ENCODE assay signal across 21 cellular contexts in genomic region chr4:18422685-18423084, GRCh38.
DNase-seq lines count a peak whose midpoint lies in the region; ATAC-seq, FAIRE-seq and TF ChIP-seq lines count a peak whose summit lies in the region.
"Had no signal": no experiment of that assay in that cellular context is flagged by ENCODE, and none has a peak within 500 bp of the region (broad histone marks: within the 10 kb centered on the region; RNA-seq: fewer than 3 reads in every experiment).

No MANE protein-coding gene starts in this region.

- H3K9me3 ChIP-seq in K562 (replicated peaks; ENCODE audit: control insufficient read depth, insufficient read depth, low read depth, low read length), result no peaks in the 10 kb centered on the region
- H3K9me3 ChIP-seq in effector memory CD4-positive, alpha-beta T cell (ENCODE audit: control insufficient read depth, low read length), result no peaks in the 10 kb centered on the region

- no peaks in the 10 kb centered on the region for H3K79me2 ChIP-seq in K562 (ENCODE audit: control insufficient read depth, insufficient read depth, low read length)

- no peaks in the 10 kb centered on the region for H3K4me1 ChIP-seq in K562 (replicated peaks in 1 of 2; ENCODE audit: control insufficient read depth in 2 of 2, insufficient read depth in 2 of 2, low read length in 2 of 2)
- H3K4me1 ChIP-seq in effector memory CD4-positive, alpha-beta T cell (ENCODE audit: control insufficient read depth, insufficient read depth, low read length, poor library complexity, severe bottlenecking), result no peaks in the 10 kb centered on the region
- H3K4me1 ChIP-seq: BLaER1 had no signal

- in situ Hi-C loops in K562 (cut with MboI), result no loop called here

- no peaks in the 10 kb centered on the region for H4K20me1 ChIP-seq in K562 (replicated peaks; ENCODE audit: control insufficient read depth, insufficient read depth, low read length)
- H4K20me1 ChIP-seq: BLaER1 had no signal

- no peak overlapping the region for H2AFZ ChIP-seq in K562 (ENCODE audit: low read depth, low read length)

- TF ChIP-seq POLR2A in NB4 (IDR thresholded peaks at IDR 0.05; ENCODE audit: extremely low read depth, insufficient read length) (no peak), K562 (conservative IDR thresholded peaks at IDR 0.05) (no peak)

- H3K4me3 ChIP-seq in NB4 (ENCODE audit: low read depth, low read length) (no peak overlapping the region), K562 (no peak overlapping the region)
- H3K4me3 ChIP-seq in effector memory CD4-positive, alpha-beta T cell (ENCODE audit: insufficient read depth, low read depth, low read length, poor library complexity, severe bottlenecking), result no peak overlapping the region
- H3K4me3 ChIP-seq: BLaER1 had no signal

- CTCF ChIA-PET in K562 (lab: Yijun Ruan, JAX; ENCODE audit: low intra/inter-chr PET ratio), result no interaction called here

- 4% methylated on average over 4 of the region's 4 CpGs for WGBS in K562 (ENCODE audit: insufficient coverage, low coverage, missing lambda C conversion rate)

- ATAC-seq in K562 (no peak), GM18517 (IDR thresholded peaks at IDR 0.05; ENCODE audit: unreplicated experiment) (no peak)
- ATAC-seq: HCT116 had no signal

- intact Hi-C loops in K562 (cut with micrococcal nuclease), result no loop called here

- no peak overlapping the region for H3K4me2 ChIP-seq in K562 (ENCODE audit: insufficient read depth, low read length)
- H3K4me2 ChIP-seq: BLaER1 had no signal

- no peak overlapping the region for H3K9ac ChIP-seq in K562 (ENCODE audit: insufficient read depth in 1 of 2, low read depth in 2 of 2, low read length in 2 of 2)
- H3K9ac ChIP-seq: BLaER1 had no signal

- H3K9me1 ChIP-seq in K562 (ENCODE audit: control insufficient read depth, insufficient read depth, low read length), result no peaks in the 10 kb centered on the region

- DNase-seq in NCI-H146 (lab: John Stamatoyannopoulos, UW) (peak; percentile 19), NCI-H146 treated with DMSO at 0.1 percent for 48 hours (lab: John Stamatoyannopoulos, UW; ENCODE audit: unreplicated experiment) (no peak), NB4 (ENCODE audit: low read depth) (peak; percentile 13), K562 (ENCODE audit: extremely low read depth in 1 of 4, low spot score in 3 of 4) (no peak), left kidney (ENCODE audit: low read depth, low spot score) (peak; percentile 5)
- DNase-seq in effector CD8-positive, alpha-beta T cell (lab: John Stamatoyannopoulos, UW), result no peak
- DNase-seq in effector memory CD4-positive, alpha-beta T cell, result no peak
- DNase-seq: 8988T; CD4-positive, alpha-beta memory T cell; DMS153; GDM1; GOT3; H7; HFFc6; IMR-90 had no signal

- no peak for TF ChIP-seq RAD21 in K562 (CRISPR knock-in tag; conservative IDR thresholded peaks at IDR 0.05 in 1 of 2, IDR thresholded peaks at IDR 0.05 in 1 of 2)

- no TSS peak for BruUV-seq in K562 (replicated peaks; lab: Mats Ljungman, UMichigan)

- no peak for FAIRE-seq in K562 (lab: Jason Lieb, UNC)
- FAIRE-seq: GM12892, GM18507 had no signal

- no peak for TF ChIP-seq EP300 in K562 (IDR thresholded peaks at IDR 0.05; ENCODE audit: low read length)

- H3K27me3 ChIP-seq in K562 (ENCODE audit: control insufficient read depth in 2 of 2, insufficient read depth in 2 of 2, low read length in 2 of 2), result no peaks in the 10 kb centered on the region
- H3K27me3 ChIP-seq in effector memory CD4-positive, alpha-beta T cell (replicated peaks; ENCODE audit: control insufficient read depth, insufficient read depth, low read length, poor library complexity, severe bottlenecking), result no peaks in the 10 kb centered on the region
- H3K27me3 ChIP-seq: BLaER1 had no signal

- POLR2A ChIA-PET in K562 (lab: Yijun Ruan, JAX), result no interaction called here

- no peaks in the 10 kb centered on the region for H3K36me3 ChIP-seq in K562 (ENCODE audit: control insufficient read depth, insufficient read depth, low read length)
- H3K36me3 ChIP-seq in effector memory CD4-positive, alpha-beta T cell (ENCODE audit: control insufficient read depth, insufficient read depth, low read length), result no peaks in the 10 kb centered on the region
- H3K36me3 ChIP-seq: BLaER1 had no signal

- no peak overlapping the region for H3K27ac ChIP-seq in K562 (ENCODE audit: extremely low read depth, low read depth, low read length)
- no peak overlapping the region for H3K27ac ChIP-seq in effector memory CD4-positive, alpha-beta T cell (ENCODE audit: insufficient read depth, low read length, poor library complexity, severe bottlenecking)
- H3K27ac ChIP-seq: BLaER1, HL-60 had no signal

- no peak for TF ChIP-seq CTCF in NB4 (IDR thresholded peaks at IDR 0.05; ENCODE audit: low read depth, low read length)
- no peak for TF ChIP-seq CTCF in K562 (IDR thresholded peaks at IDR 0.05 in 2 of 3, conservative IDR thresholded peaks at IDR 0.05 in 1 of 3; ENCODE audit: insufficient read depth in 2 of 3, low read depth in 1 of 3, low read length in 3 of 3)

TF ChIP-seq in K562, 482 proteins besides CTCF, POLR2A, EP300 and RAD21:
- TF ChIP-seq ZNF232 (CRISPR knock-in tag; IDR thresholded peaks at IDR 0.05), result no peak
- peak; percentile 68 for TF ChIP-seq RFX1 (IDR thresholded peaks at IDR 0.05)
- TF ChIP-seq E2F6 (IDR thresholded peaks at IDR 0.05; ENCODE audit: borderline replicate concordance in 1 of 2, extremely low read depth in 1 of 2, insufficient read depth in 1 of 2, insufficient read length in 1 of 2, low read depth in 1 of 2, low read length in 1 of 2, poor library complexity in 1 of 2, severe bottlenecking in 1 of 2), result no peak

Comparison
In these comparisons a context has a peak if more than half of its experiments do, and no peak if none do; other contexts are left out.
1. DNase-seq: peak in NCI-H146 (single experiment), NB4 (single experiment) and left kidney (single experiment); none in NCI-H146 treated with DMSO at 0.1 percent for 48 hours (single experiment), K562 (0 of 4), effector CD8-positive, alpha-beta T cell (single experiment) and effector memory CD4-positive, alpha-beta T cell (0 of 3).